Comparison of ENCODE assay signal across 27 cellular contexts in the genomic region with DNA sequence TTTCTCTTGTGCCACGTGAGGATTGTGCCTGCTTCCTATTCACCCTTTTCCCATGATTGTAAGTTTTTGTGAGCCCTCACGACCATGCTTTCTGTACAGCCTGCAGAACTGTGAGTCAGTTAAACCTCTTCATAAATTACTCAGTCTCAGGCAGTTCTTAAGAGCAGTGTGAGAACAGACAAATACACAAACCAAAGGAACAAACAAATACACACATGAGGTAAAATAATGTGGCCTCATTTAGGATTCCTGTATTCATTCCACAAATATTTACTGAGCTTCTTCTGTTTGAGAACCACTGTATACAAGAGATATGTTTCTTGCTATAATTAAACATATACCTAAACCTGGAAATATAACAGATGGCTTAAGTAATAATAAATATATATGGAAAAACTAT.
"Had no signal": no experiment of that assay in that cellular context is flagged by ENCODE, and none has a peak within 500 bp of the region (broad histone marks: within the 10 kb centered on the region; RNA-seq: fewer than 3 reads in every experiment).

No MANE protein-coding gene starts in this region.

- ATAC-seq: activated CD4-positive, alpha-beta T cell treated with anti-CD3 and anti-CD28 coated beads for 36 hours; activated CD8-positive, alpha-beta memory T cell treated with anti-CD3 and anti-CD28 coated beads, Interleukin-2, amount 10 ng/mL, durations not matched to agents 7 days and 5 days; activated CD8-positive, alpha-beta T cell treated with anti-CD3 and anti-CD28 coated beads, Interleukin-2, amount 10 ng/mL, durations not matched to agents 7 days and 5 days; activated naive CD4-positive, alpha-beta T cell treated with anti-CD3 and anti-CD28 coated beads, Interleukin-2, amount 50 U/mL, for 72 hours had no signal

- H3K4me3 ChIP-seq: ascending aorta, breast epithelium, cardiac muscle cell, colonic mucosa, esophagus squamous epithelium had no signal

- H3K27me3 ChIP-seq: ascending aorta, breast epithelium, cardiac muscle cell, colonic mucosa, esophagus squamous epithelium had no signal

- H3K4me1 ChIP-seq: ascending aorta, breast epithelium, colonic mucosa, esophagus squamous epithelium had no signal

- H3K27ac ChIP-seq: ascending aorta, breast epithelium, cardiac muscle cell, colonic mucosa, epithelial cell of prostate, esophagus squamous epithelium had no signal

- H3K36me3 ChIP-seq: ascending aorta, breast epithelium, cardiac muscle cell, colonic mucosa, esophagus squamous epithelium had no signal

- DNase-seq: activated CD4-positive, alpha-beta memory T cell treated with anti-CD3 and anti-CD28 coated beads for 36 hours; activated CD4-positive, alpha-beta T cell treated with anti-CD3 and anti-CD28 coated beads for 36 hours; activated CD4-positive, alpha-beta T cell treated with anti-CD3 and anti-CD28 coated beads, Interleukin-2, amount 10 ng/mL, durations not matched to agents 24 days and 14 days; activated CD4-positive, CD25-positive, alpha-beta regulatory T cell; activated CD4-positive, CD25-positive, alpha-beta regulatory T cell treated with anti-CD3 and anti-CD28 coated beads, Interleukin-2, amount 50 U/mL, for 72 hours; activated CD8-positive, alpha-beta memory T cell treated with anti-CD3 and anti-CD28 coated beads, Interleukin-2, amount 10 ng/mL, durations not matched to agents 7 days and 5 days; activated CD8-positive, alpha-beta memory T cell treated with anti-CD3 and anti-CD28 coated beads, Interleukin-2, amount 50 U/mL, for 4 hours; activated CD8-positive, alpha-beta T cell treated with anti-CD3 and anti-CD28 coated beads, Interleukin-2, amount 10 ng/mL, durations not matched to agents 7 days and 5 days; activated gamma-delta T cell; activated naive CD4-positive, alpha-beta T cell; activated naive CD4-positive, alpha-beta T cell treated with anti-CD3 and anti-CD28 coated beads, Interleukin-2, amount 10 ng/mL, durations not matched to agents 7 days and 5 days; activated naive CD8-positive, alpha-beta T cell treated with anti-CD3 and anti-CD28 coated beads, Interleukin-2, amount 10 ng/mL, durations not matched to agents 7 days and 5 days; activated T-cell treated with anti-CD3 and anti-CD28 coated beads, Interleukin-2, amount 50 U/mL, for 1 hour; activated T-cell treated with anti-CD3 and anti-CD28 coated beads, Interleukin-2, amount 50 U/mL, for 48 hours; central memory CD4-positive, alpha-beta T cell; cerebellar nuclear complex; colonic mucosa; effector CD8-positive, alpha-beta T cell; esophagus squamous epithelium; foreskin melanocyte; head of caudate nucleus; T-helper 2 cell had no signal

- H3K9me3 ChIP-seq: ascending aorta, breast epithelium, colonic mucosa had no signal
